8 cellular contexts compared by ENCODE assay signal in the genomic region with DNA sequence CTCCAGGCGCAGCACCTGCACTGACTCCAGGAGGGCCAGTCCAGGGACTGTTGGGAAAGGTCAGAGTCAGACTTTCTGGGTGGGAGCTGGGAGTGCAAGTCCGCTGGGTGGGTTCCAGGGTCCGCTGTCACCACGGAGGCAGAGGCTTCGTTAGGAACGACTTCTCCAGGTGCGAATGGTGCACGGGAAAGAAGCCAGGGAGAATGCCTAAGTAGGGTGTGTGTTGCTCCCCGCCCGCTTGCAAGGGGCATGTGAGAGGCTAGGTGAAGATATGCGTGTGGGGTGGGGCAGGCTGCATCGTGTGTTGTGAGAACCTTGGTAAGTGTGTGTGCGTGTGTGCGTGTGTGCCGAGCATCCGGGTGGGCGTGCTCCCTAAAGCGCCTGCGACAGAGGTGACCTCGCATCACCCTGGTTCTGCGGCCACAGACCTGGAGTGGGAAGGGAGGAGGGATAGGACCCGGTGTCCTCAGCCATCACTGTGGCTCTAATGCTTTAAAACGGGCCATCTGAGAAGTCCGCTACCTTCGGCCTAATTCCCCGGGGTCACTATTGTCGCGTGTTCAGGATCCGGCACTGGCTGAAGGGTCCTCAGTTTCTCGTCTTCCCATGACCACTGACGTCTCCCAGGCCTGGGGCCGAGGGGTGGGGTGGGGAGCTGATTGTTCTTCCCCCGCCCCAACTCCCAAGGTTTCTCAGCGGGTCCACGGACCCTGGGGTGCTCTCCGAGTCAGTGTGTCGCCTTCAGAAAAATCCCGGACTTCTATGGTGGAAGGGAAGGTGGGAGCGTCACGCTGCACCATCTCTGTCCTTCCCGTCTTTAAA.
A peak's percentile ranks its signal among the peaks of the same experiment; 100 is the strongest.
DNase-seq lines count a peak whose midpoint lies in the region; ATAC-seq lines count a peak whose summit lies in the region.

No MANE protein-coding gene starts in this region.

- intact Hi-C loops in head of caudate nucleus (cut with DNase I) = loop anchor here (5.0 kb wide), 1 partner anchor 83 kb away; no protein-coding TSS in a partner anchor

- peak overlapping the region; percentile 72 for H3K27ac Mint-ChIP-seq in T-helper 2 cell treated with Interferon-gamma antibody and Interleukin-4, amounts not matched to agents 5 μg/mL and 100 μg/mL, for 36 hours

- H3K36me3 Mint-ChIP-seq in T-helper 2 cell treated with Interferon-gamma antibody and Interleukin-4, amounts not matched to agents 5 μg/mL and 100 μg/mL, for 36 hours (ENCODE audit: low read depth) = peaks cover 13% of the 10 kb centered on the region

- peak overlapping the region; percentile 64 for H3K4me3 Mint-ChIP-seq in T-helper 2 cell treated with Interferon-gamma antibody and Interleukin-4, amounts not matched to agents 5 μg/mL and 100 μg/mL, for 36 hours

- H3K27me3 Mint-ChIP-seq in T-helper 2 cell treated with Interferon-gamma antibody and Interleukin-4, amounts not matched to agents 5 μg/mL and 100 μg/mL, for 36 hours (ENCODE audit: low read depth) = peaks cover 94% of the 10 kb centered on the region

- no peaks in the 10 kb centered on the region for H3K9me3 Mint-ChIP-seq in T-helper 2 cell treated with Interferon-gamma antibody and Interleukin-4, amounts not matched to agents 5 μg/mL and 100 μg/mL, for 36 hours

- peak; percentile 24 for DNase-seq in activated T-cell treated with anti-CD3 and anti-CD28 coated beads, Interleukin-2, amount 50 U/mL, for 1 hour
- DNase-seq in activated T-cell treated with anti-CD3 and anti-CD28 coated beads for 4 hours = no peak
- DNase-seq in T-helper 2 cell treated with Interferon-gamma antibody and Interleukin-4, amounts not matched to agents 5 μg/mL and 100 μg/mL, for 36 hours (ENCODE audit: low spot score) = no peak
- peak in 37 of 42 donors; percentile 19 to 83 (median 55) for DNase-seq in head of caudate nucleus
- DNase-seq in stimulated activated naive CD8-positive, alpha-beta T cell treated with anti-CD3 and anti-CD28 coated beads, Interleukin-15, Interleukin-2, amounts not matched to agents 100 U/mL and 50 U/mL, for 24 hours = peak; percentile 7
- no peak for DNase-seq in germinal center (ENCODE audit: low spot score)

- H3K4me1 Mint-ChIP-seq in T-helper 2 cell treated with Interferon-gamma antibody and Interleukin-4, amounts not matched to agents 5 μg/mL and 100 μg/mL, for 36 hours (ENCODE audit: low read depth) = peaks cover 28% of the 10 kb centered on the region

- no peak for ATAC-seq in stimulated activated naive CD8-positive, alpha-beta T cell treated with anti-CD3 and anti-CD28 coated beads, Interleukin-15, Interleukin-2, amounts not matched to agents 100 U/mL and 50 U/mL, for 24 hours
- no peak for ATAC-seq in HG03432 (IDR thresholded peaks at IDR 0.05; ENCODE audit: unreplicated experiment)
- no peak for ATAC-seq in HG03460 (IDR thresholded peaks at IDR 0.05; ENCODE audit: unreplicated experiment)

Comparison
In these comparisons a context has a peak if more than half of its experiments do, and no peak if none do; other contexts are left out.
1. DNase-seq: peak in activated T-cell treated with anti-CD3 and anti-CD28 coated beads, Interleukin-2, amount 50 U/mL, for 1 hour (single experiment), head of caudate nucleus (37 of 42) and stimulated activated naive CD8-positive, alpha-beta T cell treated with anti-CD3 and anti-CD28 coated beads, Interleukin-15, Interleukin-2, amounts not matched to agents 100 U/mL and 50 U/mL, for 24 hours (single experiment); none in activated T-cell treated with anti-CD3 and anti-CD28 coated beads for 4 hours (single experiment), T-helper 2 cell treated with Interferon-gamma antibody and Interleukin-4, amounts not matched to agents 5 μg/mL and 100 μg/mL, for 36 hours (single experiment) and germinal center (single experiment).